Comparison of ENCODE assay signal across 12 cellular contexts in the genomic region with DNA sequence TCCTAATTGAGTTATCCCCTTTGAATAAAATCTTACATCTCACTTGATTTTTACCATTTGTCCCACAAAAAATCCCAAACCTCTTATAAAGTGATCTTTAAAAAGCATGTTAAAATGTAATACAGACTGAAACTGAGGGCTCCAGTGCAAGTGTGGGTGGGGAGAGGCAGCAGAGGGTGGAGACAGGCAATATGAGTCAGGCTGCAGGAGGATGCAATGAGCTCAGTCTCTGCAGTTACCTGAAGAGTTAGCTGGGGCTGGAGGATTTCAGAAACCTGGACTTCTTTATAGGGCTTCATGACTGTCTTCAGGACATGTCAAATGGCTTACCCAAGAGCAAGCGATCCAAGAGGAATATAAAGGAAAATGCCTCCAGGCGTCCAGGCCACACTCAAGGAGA. TPM values are rescaled to one million over a fixed set of nuclear protein-coding genes. Genes with fewer than 3 reads are reported as not detected.
DNase-seq lines count a peak whose midpoint lies in the region; ATAC-seq and TF ChIP-seq lines count a peak whose summit lies in the region.
"Had no signal": no experiment of that assay in that cellular context is flagged by ENCODE, and none has a peak within 500 bp of the region (broad histone marks: within the 10 kb centered on the region; RNA-seq: fewer than 3 reads in every experiment).

No MANE protein-coding gene starts in this region.

- H3K27me3 Mint-ChIP-seq in MCF 10A (ENCODE audit: insufficient read depth, unreplicated experiment), result no peaks in the 10 kb centered on the region
- no peaks in the 10 kb centered on the region for H3K27me3 Mint-ChIP-seq in naive thymus-derived CD4-positive, alpha-beta T cell
- no peaks in the 10 kb centered on the region for H3K27me3 Mint-ChIP-seq in stimulated activated naive CD8-positive, alpha-beta T cell treated with anti-CD3 and anti-CD28 coated beads, Interleukin-15, amount 100 ng/mL, for 72 hours

- no peaks in the 10 kb centered on the region for H3K36me3 ChIP-seq in mammary epithelial cell (ENCODE audit: insufficient read depth, low read length)
- H3K36me3 ChIP-seq in naive thymus-derived CD4-positive, alpha-beta T cell (ENCODE audit: control insufficient read depth in 2 of 3, insufficient read depth in 3 of 3, low read length in 3 of 3), result no peaks in the 10 kb centered on the region
- H3K36me3 ChIP-seq: thyroid gland had no signal

- no peak overlapping the region for H3K27ac Mint-ChIP-seq in MCF 10A (ENCODE audit: low read depth, unreplicated experiment)
- peak overlapping the region; percentile 6 to 89 (median 78) for H3K27ac Mint-ChIP-seq in naive thymus-derived CD4-positive, alpha-beta T cell
- peak overlapping the region; percentile 60 to 61 for H3K27ac Mint-ChIP-seq in stimulated activated naive CD8-positive, alpha-beta T cell treated with anti-CD3 and anti-CD28 coated beads, Interleukin-15, amount 100 ng/mL, for 72 hours

- no peaks in the 10 kb centered on the region for H3K4me1 ChIP-seq in mammary epithelial cell (ENCODE audit: insufficient read depth, low read length)
- peaks cover 32 to 34% of the 10 kb centered on the region in 2 donors for H3K4me1 ChIP-seq in naive thymus-derived CD4-positive, alpha-beta T cell (ENCODE audit: control insufficient read depth in 2 of 2, insufficient read depth in 2 of 2, low read length in 2 of 2)
- H3K4me1 ChIP-seq: thyroid gland had no signal

- BruUV-seq in mammary epithelial cell (replicated peaks; lab: Mats Ljungman, UMichigan) (no TSS peak), MCF 10A (replicated peaks; lab: Mats Ljungman, UMichigan) (no TSS peak)

- H3K36me3 Mint-ChIP-seq in MCF 10A (ENCODE audit: insufficient read depth, unreplicated experiment), result no peaks in the 10 kb centered on the region
- peaks cover 0 to 26% (median 0%) of the 10 kb centered on the region in 5 donors for H3K36me3 Mint-ChIP-seq in naive thymus-derived CD4-positive, alpha-beta T cell

- no peaks in the 10 kb centered on the region for H4K20me1 ChIP-seq in mammary epithelial cell (ENCODE audit: insufficient read depth, low read length)

- in situ Hi-C loops in mammary epithelial cell (cut with MboI; ENCODE audit: low sequenced_read_pairs in 2 of 2), result no loop called here

- H3K9ac ChIP-seq in mammary epithelial cell (ENCODE audit: insufficient read depth, low read length), result no peak overlapping the region

- CTCF ChIA-PET in mammary epithelial cell (lab: Charles Lee; ENCODE audit: low non-redundant PET), result no interaction called here
- CTCF ChIA-PET in MCF 10A (lab: Yijun Ruan, JAX), result interaction anchor here (1.4 kb wide), 1 partner anchor 21 kb away, joined by 5 read pairs; no protein-coding TSS in a partner anchor
- CTCF ChIA-PET in naive thymus-derived CD4-positive, alpha-beta T cell (lab: Charles Lee), result no interaction called here

- H3K27me3 ChIP-seq in mammary epithelial cell (ENCODE audit: insufficient read depth, low read length), result no peaks in the 10 kb centered on the region
- no peaks in the 10 kb centered on the region for H3K27me3 ChIP-seq in naive thymus-derived CD4-positive, alpha-beta T cell (ENCODE audit: control insufficient read depth in 2 of 2, insufficient read depth in 2 of 2, low read length in 2 of 2)
- H3K27me3 ChIP-seq: thyroid gland had no signal

- no peak for ATAC-seq in naive thymus-derived CD4-positive, alpha-beta T cell
- ATAC-seq in stimulated activated naive CD8-positive, alpha-beta T cell treated with anti-CD3 and anti-CD28 coated beads, Interleukin-15, amount 100 ng/mL, for 72 hours, result peak; percentile 97

- no peaks in the 10 kb centered on the region for H3K9me3 ChIP-seq in mammary epithelial cell (replicated peaks; ENCODE audit: insufficient read depth, low read length)
- no peaks in the 10 kb centered on the region for H3K9me3 ChIP-seq in naive thymus-derived CD4-positive, alpha-beta T cell (ENCODE audit: control insufficient read depth in 2 of 3, low read length in 3 of 3)
- H3K9me3 ChIP-seq: thyroid gland had no signal

- no peaks in the 10 kb centered on the region for H3K9me3 Mint-ChIP-seq in MCF 10A (ENCODE audit: unreplicated experiment)
- H3K9me3 Mint-ChIP-seq in naive thymus-derived CD4-positive, alpha-beta T cell, result no peaks in the 10 kb centered on the region
- no peaks in the 10 kb centered on the region for H3K9me3 Mint-ChIP-seq in stimulated activated naive CD8-positive, alpha-beta T cell treated with anti-CD3 and anti-CD28 coated beads, Interleukin-15, amount 100 ng/mL, for 72 hours

- TF ChIP-seq CTCF in mammary epithelial cell (conservative IDR thresholded peaks at IDR 0.05 in 1 of 2, IDR thresholded peaks at IDR 0.05 in 1 of 2; ENCODE audit: extremely low read depth in 1 of 2, insufficient read depth in 1 of 2, low read depth in 1 of 2, low read length in 2 of 2) (no peak), MCF 10A (IDR thresholded peaks at IDR 0.05; ENCODE audit: unreplicated experiment) (no peak)

- no peak overlapping the region for H3K4me2 ChIP-seq in mammary epithelial cell (ENCODE audit: insufficient read depth, low read depth, low read length)

- peaks cover 9% of the 10 kb centered on the region for H3K4me1 Mint-ChIP-seq in MCF 10A (ENCODE audit: insufficient read depth, unreplicated experiment)
- peaks cover 27 to 58% (median 44%) of the 10 kb centered on the region in 7 donors for H3K4me1 Mint-ChIP-seq in naive thymus-derived CD4-positive, alpha-beta T cell
- peaks cover 51% of the 10 kb centered on the region for H3K4me1 Mint-ChIP-seq in stimulated activated naive CD8-positive, alpha-beta T cell treated with anti-CD3 and anti-CD28 coated beads, Interleukin-15, amount 100 ng/mL, for 72 hours

- H3K79me2 ChIP-seq in mammary epithelial cell (ENCODE audit: insufficient read depth, low read length), result no peaks in the 10 kb centered on the region

- no peak overlapping the region for H3K4me3 ChIP-seq in mammary epithelial cell (replicated peaks in 1 of 3; ENCODE audit: insufficient read depth in 1 of 3, low read depth in 2 of 3, low read length in 3 of 3)
- no peak overlapping the region for H3K4me3 ChIP-seq in naive thymus-derived CD4-positive, alpha-beta T cell (ENCODE audit: low read length)
- H3K4me3 ChIP-seq: coronary artery, thyroid gland had no signal

- intact Hi-C loops in mammary epithelial cell (cut with micrococcal nuclease) (no loop called here), MCF 10A (cut with micrococcal nuclease) (no loop called here)
- intact Hi-C loops in naive thymus-derived CD4-positive, alpha-beta T cell (cut with micrococcal nuclease), result loop anchor here in 1 of 2 donors (1.0 to 5.0 kb wide), 5 partner anchors 21 to 1617 kb away; a partner anchor contains a TSS

- DNase-seq in mammary epithelial cell (peak; percentile 39), MCF 10A (ENCODE audit: unreplicated experiment) (no peak), activated T-helper 1 cell treated with Interleukin-2 at 50 U/mL for 16 hours (ENCODE audit: low read depth) (peak; percentile 41), MV-4-11 (lab: John Stamatoyannopoulos, UW) (no peak), NCI-H2171 treated with DMSO at 0.1 percent for 48 hours (lab: John Stamatoyannopoulos, UW) (no peak), foreskin melanocyte (no peak)
- DNase-seq in naive thymus-derived CD4-positive, alpha-beta T cell, result peak in 2 of 9 donors; percentile 5 to 55
- DNase-seq in stimulated activated naive CD8-positive, alpha-beta T cell treated with anti-CD3 and anti-CD28 coated beads, Interleukin-15, amount 100 ng/mL, for 72 hours, result peak in 1 of 2 donors; percentile 44
- DNase-seq: NCI-H446, T-helper 9 cell, thyroid gland had no signal

- H3K27ac ChIP-seq in mammary epithelial cell (ENCODE audit: insufficient read depth, low read depth, low read length), result no peak overlapping the region
- no peak overlapping the region for H3K27ac ChIP-seq in naive thymus-derived CD4-positive, alpha-beta T cell (ENCODE audit: low read depth, low read length)
- H3K27ac ChIP-seq: coronary artery, thyroid gland had no signal

- no peak overlapping the region for H2AFZ ChIP-seq in mammary epithelial cell (ENCODE audit: low read depth, low read length)

- POLR2A ChIA-PET in MCF 10A (lab: Yijun Ruan, JAX), result interaction anchor here (0.6 kb wide), 1 partner anchor 675 kb away, joined by 3 read pairs; no protein-coding TSS in a partner anchor
- POLR2A ChIA-PET in naive thymus-derived CD4-positive, alpha-beta T cell (lab: Charles Lee), result interaction anchor here (0.5 kb wide), 1 partner anchor 602 kb away, joined by 3 read pairs; no protein-coding TSS in a partner anchor

- 82% methylated on average over 2 of the region's 2 CpGs for WGBS in mammary epithelial cell (ENCODE audit: low coverage, missing lambda C conversion rate)

- H3K4me3 Mint-ChIP-seq in MCF 10A (ENCODE audit: unreplicated experiment), result no peak overlapping the region
- peak overlapping the region in 9 of 10 donors; percentile 14 to 76 (median 65) for H3K4me3 Mint-ChIP-seq in naive thymus-derived CD4-positive, alpha-beta T cell
- H3K4me3 Mint-ChIP-seq in stimulated activated naive CD8-positive, alpha-beta T cell treated with anti-CD3 and anti-CD28 coated beads, Interleukin-15, amount 100 ng/mL, for 72 hours, result peak overlapping the region; percentile 38 to 66

- dilution Hi-C loops in mammary epithelial cell (cut with HindIII; ENCODE audit: low sequenced_read_pairs), result loop anchor here (25.0 kb wide), 1 partner anchor 273 kb away; no protein-coding TSS in a partner anchor

RNA-seq across cellular contexts. Expression of a gene that starts 14.3 kb away (rescaled TPM):
- total RNA-seq in mammary epithelial cell (under 1 TPM; 0.33 TPM), MCF 10A (2022) (0.44 and 1.4 TPM in 2 replicates)
- polyA plus RNA-seq in mammary epithelial cell, result 0.11 TPM
- not detected for polyA minus RNA-seq in mammary epithelial cell
- total RNA-seq in naive thymus-derived CD4-positive, alpha-beta T cell, result 1 to 10 TPM; 3.1 to 6.6 (median 4.9) TPM
- under 1 TPM; 0.26 TPM for polyA plus RNA-seq in naive thymus-derived CD4-positive, alpha-beta T cell

Comparison
In these comparisons a context has a peak if more than half of its experiments do, and no peak if none do; other contexts are left out.
1. DNase-seq: peak in mammary epithelial cell (single experiment) and activated T-helper 1 cell treated with Interleukin-2 at 50 U/mL for 16 hours (single experiment); none in MCF 10A (single experiment), MV-4-11 (single experiment), NCI-H2171 treated with DMSO at 0.1 percent for 48 hours (single experiment) and foreskin melanocyte (single experiment).